Comparison of ENCODE assay signal across 27 cellular contexts in genomic region chr2:190065839-190066238, GRCh38. TPM values are rescaled to one million over a fixed set of nuclear protein-coding genes. Genes with fewer than 3 reads are reported as not detected.
"Had no signal": no experiment of that assay in that cellular context is flagged by ENCODE, and none has a peak within 500 bp of the region (broad histone marks: within the 10 kb centered on the region; RNA-seq: fewer than 3 reads in every experiment).

No MANE protein-coding gene starts in this region.

- H3K27me3 ChIP-seq: brain microvascular endothelial cell, cardiac muscle cell had no signal

- H3K36me3 ChIP-seq: brain microvascular endothelial cell, cardiac muscle cell had no signal

- DNase-seq: activated B cell treated with CpG ODN at 0.5 μM for 24 hours; activated CD4-positive, alpha-beta memory T cell treated with anti-CD3 and anti-CD28 coated beads for 36 hours; activated CD4-positive, alpha-beta T cell treated with anti-CD3 and anti-CD28 coated beads for 1 hour; activated CD4-positive, alpha-beta T cell treated with anti-CD3 and anti-CD28 coated beads, Interleukin-2, amount 10 ng/mL, durations not matched to agents 7 days and 5 days; activated CD8-positive, alpha-beta memory T cell treated with anti-CD3 and anti-CD28 coated beads for 24 hours; activated effector memory CD4-positive, alpha-beta T cell treated with anti-CD3 and anti-CD28 coated beads, Interleukin-2, amount 50 U/mL, for 16 hours; activated naive CD4-positive, alpha-beta T cell treated with Interleukin-2 at 50 U/mL for 16 hours; activated naive CD8-positive, alpha-beta T cell treated with anti-CD3 and anti-CD28 coated beads, Interleukin-2, amount 50 U/mL, for 24 hours; activated T-cell treated with anti-CD3 and anti-CD28 coated beads, Interleukin-2, amount 50 U/mL, for 4 hours; brain microvascular endothelial cell; Kasumi-1; NCI-H1105 treated with DMSO at 0.1 percent for 48 hours; NCI-H1436 treated with DMSO at 0.1 percent for 48 hours; NCI-H187; NCI-H2081; NCI-H2171; NCI-H2227 treated with DMSO at 0.1 percent for 48 hours; NCI-H446 treated with DMSO at 0.1 percent for 48 hours; NCI-H524 treated with DMSO at 0.1 percent for 48 hours; NCI-H82; SIG-M5; T-helper 17 cell; T-helper 9 cell had no signal

- H3K4me3 ChIP-seq: cardiac muscle cell had no signal

- H3K27ac ChIP-seq: brain microvascular endothelial cell, cardiac muscle cell had no signal

- ATAC-seq: activated naive CD4-positive, alpha-beta T cell treated with anti-CD3 and anti-CD28 coated beads, Interleukin-2, amount 50 U/mL, for 72 hours; activated naive CD8-positive, alpha-beta T cell treated with anti-CD3 and anti-CD28 coated beads, Interleukin-2, amount 50 U/mL, for 24 hours; activated T-cell treated with anti-CD3 and anti-CD28 coated beads, Interleukin-2, amount 50 U/mL, for 4 hours; T-helper 17 cell had no signal

RNA-seq across cellular contexts. Expression of gene MSTN, which starts 3.3 kb away (rescaled TPM):
- total RNA-seq: activated B cell treated with CpG ODN at 0.5 μM for 24 hours; activated CD4-positive, alpha-beta memory T cell treated with anti-CD3 and anti-CD28 coated beads for 36 hours; activated CD4-positive, alpha-beta T cell treated with anti-CD3 and anti-CD28 coated beads, Interleukin-2, amount 10 ng/mL, durations not matched to agents 7 days and 5 days; activated naive CD4-positive, alpha-beta T cell treated with anti-CD3 and anti-CD28 coated beads, Interleukin-2, amount 50 U/mL, for 72 hours; activated T-cell treated with anti-CD3 and anti-CD28 coated beads, Interleukin-2, amount 50 U/mL, for 4 hours; OCI-LY7; RPMI7951 had no signal
- polyA plus RNA-seq: cardiac muscle cell had no signal
